1 cellular context compared by ENCODE assay signal in genomic region chr13:49893591-49893990, GRCh38.
TF ChIP-seq lines count a peak whose summit lies in the region.

No MANE protein-coding gene starts in this region.

TF ChIP-seq in HepG2, 621 proteins besides CTCF, POLR2A, EP300 and RAD21 (continued from another document):
- TF ChIP-seq, protein P1, sequence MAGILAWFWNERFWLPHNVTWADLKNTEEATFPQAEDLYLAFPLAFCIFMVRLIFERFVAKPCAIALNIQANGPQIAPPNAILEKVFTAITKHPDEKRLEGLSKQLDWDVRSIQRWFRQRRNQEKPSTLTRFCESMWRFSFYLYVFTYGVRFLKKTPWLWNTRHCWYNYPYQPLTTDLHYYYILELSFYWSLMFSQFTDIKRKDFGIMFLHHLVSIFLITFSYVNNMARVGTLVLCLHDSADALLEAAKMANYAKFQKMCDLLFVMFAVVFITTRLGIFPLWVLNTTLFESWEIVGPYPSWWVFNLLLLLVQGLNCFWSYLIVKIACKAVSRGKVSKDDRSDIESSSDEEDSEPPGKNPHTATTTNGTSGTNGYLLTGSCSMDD (CRISPR knock-in tag; IDR thresholded peaks at IDR 0.05): no peak
- TF ChIP-seq RBAK (CRISPR knock-in tag; IDR thresholded peaks at IDR 0.05) (no peak), AHDC1 (CRISPR knock-in tag; IDR thresholded peaks at IDR 0.05; ENCODE audit: borderline replicate concordance) (0 out of 2 replicates have a peak, but pooled peaks have one; percentile 18), FOXK1 (CRISPR knock-in tag; IDR thresholded peaks at IDR 0.05; ENCODE audit: borderline replicate concordance, low read depth) (peak; percentile 56; the same call in 1 of the 2 replicates), CAMTA2 (CRISPR knock-in tag; IDR thresholded peaks at IDR 0.05; ENCODE audit: borderline replicate concordance) (no peak), NR2F2 (IDR thresholded peaks at IDR 0.05; ENCODE audit: borderline replicate concordance, low read depth) (peak; percentile 64), YEATS4 (CRISPR knock-in tag; IDR thresholded peaks at IDR 0.05; ENCODE audit: borderline replicate concordance) (peak; percentile 58; the same call in 1 of the 2 replicates), ZNF460 (CRISPR knock-in tag; IDR thresholded peaks at IDR 0.05; ENCODE audit: borderline replicate concordance) (no peak), ZFP90 (CRISPR knock-in tag; IDR thresholded peaks at IDR 0.05; ENCODE audit: borderline replicate concordance) (peak; percentile 44; the same call in 1 of the 2 replicates), ZNF430 (CRISPR knock-in tag; IDR thresholded peaks at IDR 0.05) (no peak), IKZF4 (CRISPR knock-in tag; IDR thresholded peaks at IDR 0.05; ENCODE audit: borderline replicate concordance, low read depth, not compliant biosample characterization) (no peak), ZNF775 (CRISPR knock-in tag; IDR thresholded peaks at IDR 0.05; ENCODE audit: borderline replicate concordance) (no peak), RARG (CRISPR knock-in tag; IDR thresholded peaks at IDR 0.05; ENCODE audit: low read depth) (no peak), DNMT1 (CRISPR knock-in tag; IDR thresholded peaks at IDR 0.05) (no peak), RFX1 (IDR thresholded peaks at IDR 0.05) (no peak), HHEX (CRISPR knock-in tag; IDR thresholded peaks at IDR 0.05) (no peak), ELF3 (CRISPR knock-in tag; IDR thresholded peaks at IDR 0.05) (peak; percentile 25; the same call in 1 of the 2 replicates), ZMYM4 (CRISPR knock-in tag; IDR thresholded peaks at IDR 0.05) (peak; percentile 66; the same call in 1 of the 2 replicates), MIER2 (CRISPR knock-in tag; IDR thresholded peaks at IDR 0.05) (no peak)
